16 cellular contexts compared by ENCODE assay signal in genomic region chr13:50401721-50402510, GRCh38.
DNase-seq lines count a peak whose midpoint lies in the region; ATAC-seq and TF ChIP-seq lines count a peak whose summit lies in the region.
"Had no signal": no experiment of that assay in that cellular context is flagged by ENCODE, and none has a peak within 500 bp of the region (broad histone marks: within the 10 kb centered on the region; RNA-seq: fewer than 3 reads in every experiment).

No MANE protein-coding gene starts in this region.

- ATAC-seq in IMR-90 (ENCODE audit: low read depth) (peak; percentile 27), lung (ENCODE audit: insufficient read depth, low FRiP score) (peak; percentile 48)

- H3K18ac ChIP-seq in IMR-90 (ENCODE audit: low read depth, low read length) (peak overlapping the region; percentile 76), H9 (ENCODE audit: insufficient read length, low read depth, low read length) (no peak overlapping the region)

- no peak overlapping the region for H3T11ph ChIP-seq in H9 (ENCODE audit: low read length)

- in situ Hi-C loops in IMR-90 (cut with MboI; ENCODE audit: low sequenced_read_pairs), result no loop called here

- H3K4me2 ChIP-seq in IMR-90 (ENCODE audit: low read depth, low read length), result peak overlapping the region; percentile 67; the same call in 1 of the 2 replicates
- H3K4me2 ChIP-seq in H9 (ENCODE audit: insufficient read depth, insufficient read length, low read length), result no peak overlapping the region

- WGBS in IMR-90 (ENCODE audit: extremely low coverage in 2 of 2, insufficient read length in 1 of 2), 2 experiments, result 80% methylated on average over 1 of the region's 4 CpGs; no CpG with 5 or more reads in 1 of the 2 experiments
- 84 to 88% methylated on average over 4 of the region's 4 CpGs for WGBS in lung, 2 donors
- WGBS in H9 (ENCODE audit: extremely low coverage, insufficient read length, low lambda C conversion rate), result no CpG with 5 or more reads among the region's 4 CpGs

- H4K91ac ChIP-seq in IMR-90 (ENCODE audit: insufficient read depth, low read depth, low read length) (no peak overlapping the region), H9 (ENCODE audit: insufficient read length, low read depth, low read length) (no peak overlapping the region)

- dilution Hi-C loops in IMR-90 (cut with HindIII; ENCODE audit: low sequenced_read_pairs, unreplicated experiment), result no loop called here

- H3K56ac ChIP-seq in IMR-90 (ENCODE audit: extremely low read depth, insufficient read depth, low read length) (no peak overlapping the region), H9 (ENCODE audit: insufficient read length, low read depth, low read length) (no peak overlapping the region)

- H3K23me2 ChIP-seq in H9 (ENCODE audit: insufficient read length, low read depth, low read length, poor library complexity, severe bottlenecking), result no peaks in the 10 kb centered on the region

- intact Hi-C loops in IMR-90 (cut with micrococcal nuclease), result no loop called here

- H3K27me3 ChIP-seq in AG04450 (ENCODE audit: control insufficient read depth, insufficient read depth, low read length) (no peaks in the 10 kb centered on the region), IMR-90 (ENCODE audit: control insufficient read depth, insufficient read depth, low read length) (no peaks in the 10 kb centered on the region; the same call in 1 of the 2 replicates), lung (ENCODE audit: control insufficient read depth, insufficient read depth) (no peaks in the 10 kb centered on the region), H9 (ENCODE audit: insufficient read depth, low read length) (no peaks in the 10 kb centered on the region)

- H3K9me3 Mint-ChIP-seq in H9, result peaks cover 3 to 5% of the 10 kb centered on the region in 2 experiments; a peak in 2 of 5 replicates
- H3K9me3 Mint-ChIP-seq: central memory CD8-positive, alpha-beta T cell had no signal

- H3K36me3 ChIP-seq in IMR-90 (ENCODE audit: control insufficient read depth, insufficient read depth, low read length), result no peaks in the 10 kb centered on the region
- no peaks in the 10 kb centered on the region for H3K36me3 ChIP-seq in lung (ENCODE audit: control insufficient read depth in 2 of 2, insufficient read depth in 2 of 2, low read length in 2 of 2)

- TF ChIP-seq POLR2A in IMR-90 (IDR thresholded peaks at IDR 0.05; ENCODE audit: low read depth, low read length), result no peak

- H3K9ac ChIP-seq in IMR-90 (ENCODE audit: low read depth, low read length), result no peak overlapping the region
- H3K9ac ChIP-seq in H9 (ENCODE audit: extremely low read depth, insufficient read length, low read length), result no peak overlapping the region

- no peaks in the 10 kb centered on the region for H3K9me1 ChIP-seq in IMR-90 (ENCODE audit: insufficient read depth, low read length)

- H3K9me3 ChIP-seq in AG04450 (ENCODE audit: control insufficient read depth, insufficient read depth, low read length), result no peaks in the 10 kb centered on the region
- no peaks in the 10 kb centered on the region for H3K9me3 ChIP-seq in IMR-90 (ENCODE audit: control insufficient read depth, insufficient read depth, low read length)
- H3K9me3 ChIP-seq in lung (ENCODE audit: control insufficient read depth in 2 of 2, insufficient read depth in 1 of 2, low read length in 1 of 2), result no peaks in the 10 kb centered on the region
- no peaks in the 10 kb centered on the region for H3K9me3 ChIP-seq in H9 (ENCODE audit: control insufficient read depth, low read depth, low read length)

- H2BK120ac ChIP-seq in IMR-90 (ENCODE audit: low read depth, low read length) (peak overlapping the region; percentile 45; the same call in 1 of the 2 replicates), H9 (ENCODE audit: low read depth, low read length, poor library complexity, severe bottlenecking) (no peak overlapping the region)

- no peaks in the 10 kb centered on the region for H3K27me3 Mint-ChIP-seq in H9 (ENCODE audit: low read depth)
- H3K27me3 Mint-ChIP-seq: B cell; central memory CD8-positive, alpha-beta T cell had no signal

- H3K36me3 Mint-ChIP-seq in H9 (ENCODE audit: insufficient read depth in 1 of 3, low read depth in 3 of 3), result peaks cover 7 to 10% (median 8%) of the 10 kb centered on the region in 3 experiments

- 0 out of 4 replicates have a peak overlapping the region, but pooled peaks of 1 of the 2 experiments have one; percentile 1 for H4K8ac ChIP-seq in IMR-90 (ENCODE audit: low read depth in 2 of 2, low read length in 2 of 2)
- H4K8ac ChIP-seq in H9 (replicated peaks; ENCODE audit: insufficient read length, low read depth, low read length), result no peak overlapping the region

- H2BK20ac ChIP-seq in IMR-90 (ENCODE audit: low read depth, low read length) (peak overlapping the region; percentile 36; the same call in 1 of the 2 replicates), H9 (ENCODE audit: low read depth, low read length, poor library complexity, severe bottlenecking) (no peak overlapping the region)

- no peaks in the 10 kb centered on the region for H4K20me1 ChIP-seq in IMR-90 (ENCODE audit: insufficient read depth, low read length)
- H4K20me1 ChIP-seq in H9 (ENCODE audit: control insufficient read depth, insufficient read depth, insufficient read length), result no peaks in the 10 kb centered on the region

- H3K4me3 ChIP-seq in AG04450 (ENCODE audit: low read depth, low read length) (no peak overlapping the region), IMR-90 (ENCODE audit: insufficient read depth, low read depth, low read length) (no peak overlapping the region), lung (no peak overlapping the region)

- no peak overlapping the region for H2BK15ac ChIP-seq in IMR-90 (ENCODE audit: low read depth, low read length)
- no peak overlapping the region for H2BK15ac ChIP-seq in H9 (ENCODE audit: low read depth, low read length)

- no peak overlapping the region for H3K27ac Mint-ChIP-seq in H9
- H3K27ac Mint-ChIP-seq: B cell had no signal

- no peak overlapping the region for H2AFZ ChIP-seq in IMR-90 (replicated peaks; ENCODE audit: low read length, poor library complexity)
- H2AFZ ChIP-seq in H9 (ENCODE audit: low read length), result no peak overlapping the region

- DNase-seq in AG04450 (ENCODE audit: low read depth, low spot score), result no peak
- DNase-seq in IMR-90, result peak; percentile 76
- no peak for DNase-seq in caudate nucleus (lab: John Stamatoyannopoulos, UW)
- no peak for DNase-seq in lung (ENCODE audit: low spot score)
- DNase-seq in H9, result no peak
- DNase-seq in GM19240 (ENCODE audit: insufficient read length, low spot score), result no peak
- DNase-seq in 8988T, result no peak
- DNase-seq in stimulated activated CD8-positive, alpha-beta memory T cell treated with anti-CD3 and anti-CD28 coated beads, Interleukin-4, amount 100 ng/mL, for 48 hours, result no peak
- DNase-seq: activated CD4-positive, alpha-beta T cell treated with anti-CD3 and anti-CD28 coated beads for 1 hour; activated CD8-positive, alpha-beta memory T cell treated with anti-CD3 and anti-CD28 coated beads, Interleukin-2, amount 50 U/mL, for 4 hours; activated naive CD4-positive, alpha-beta T cell treated with Interleukin-2 at 50 U/mL for 16 hours; DMS53; NCI-H2029; stimulated activated naive CD4-positive, alpha-beta T cell treated with Interleukin-2 at 50 U/mL for 16 hours had no signal

- H3K4me3 Mint-ChIP-seq in H9, result no peak overlapping the region
- H3K4me3 Mint-ChIP-seq: B cell; central memory CD8-positive, alpha-beta T cell had no signal

- H3K4me1 ChIP-seq in IMR-90 (ENCODE audit: control insufficient read depth, insufficient read depth, low read length) (peaks cover 12% of the 10 kb centered on the region), lung (ENCODE audit: control insufficient read depth in 2 of 2, insufficient read depth in 2 of 2, low read length in 2 of 2) (peaks cover 5% of the 10 kb centered on the region in 2 donors), H9 (ENCODE audit: insufficient read depth, low read length) (no peaks in the 10 kb centered on the region)

- no TSS peak for BruUV-seq in IMR-90 (replicated peaks; lab: Mats Ljungman, UMichigan)

- H3K27ac ChIP-seq in AG04450 (ENCODE audit: low read depth, low read length) (peak overlapping the region; percentile 54), IMR-90 (ENCODE audit: insufficient read depth, low read length) (peak overlapping the region; percentile 49; the same call in 1 of the 2 replicates), caudate nucleus (ENCODE audit: low read depth, low read length) (peak overlapping the region; percentile 91), lung (ENCODE audit: low read depth in 1 of 2, low read length in 1 of 2) (peak overlapping the region in 1 of 2 donors; percentile 0), H9 (ENCODE audit: insufficient read length, low read depth, low read length) (no peak overlapping the region)

- H2BK12ac ChIP-seq in H9 (ENCODE audit: insufficient read length, low read depth, low read length), result no peak overlapping the region

- H3K79me2 ChIP-seq in H9 (ENCODE audit: insufficient read depth, low read length), result no peaks in the 10 kb centered on the region

- CTCF ChIA-PET in AG04450 (lab: Charles Lee) (interaction anchor here (0.8 kb wide), 1 partner anchor 9 kb away, joined by 3 read pairs; no protein-coding TSS in a partner anchor), IMR-90 (lab: Yijun Ruan, JAX) (interaction anchor here (1.6 kb wide), 1 partner anchor 13 kb away, joined by 3 read pairs; no protein-coding TSS in a partner anchor)

- H2AK5ac ChIP-seq in IMR-90 (ENCODE audit: low read depth, low read length) (no peak overlapping the region), H9 (ENCODE audit: insufficient read length, low read length) (no peak overlapping the region)

- no peak overlapping the region for H2AK9ac ChIP-seq in IMR-90 (replicated peaks; ENCODE audit: low read depth, low read length, poor library complexity)

- H3K23ac ChIP-seq in IMR-90 (ENCODE audit: low read depth, low read length), result no peak overlapping the region
- H3K23ac ChIP-seq in H9 (ENCODE audit: insufficient read length, low read depth, low read length), result no peak overlapping the region

- H2BK5ac ChIP-seq in IMR-90 (ENCODE audit: low read depth, low read length, poor library complexity, severe bottlenecking) (peak overlapping the region; percentile 47), H9 (ENCODE audit: insufficient read length, low read length) (no peak overlapping the region)

- H4K5ac ChIP-seq in IMR-90 (ENCODE audit: low read depth, low read length), result 0 out of 2 replicates have a peak overlapping the region, but pooled peaks have one; percentile 14
- H4K5ac ChIP-seq in H9 (ENCODE audit: insufficient read length, low read depth, low read length), result no peak overlapping the region

- H3K4ac ChIP-seq in IMR-90 (ENCODE audit: low read depth, low read length) (peak overlapping the region; percentile 3; the same call in 1 of the 2 replicates), H9 (ENCODE audit: low read depth, low read length) (no peak overlapping the region)

- no peak overlapping the region for H3K14ac ChIP-seq in IMR-90 (replicated peaks; ENCODE audit: low read depth, low read length)
- H3K14ac ChIP-seq in H9 (ENCODE audit: insufficient read depth, low read length), result no peak overlapping the region

- no peak for TF ChIP-seq RAD21 in IMR-90 (IDR thresholded peaks at IDR 0.05; ENCODE audit: low read length)

- H3K79me1 ChIP-seq in IMR-90 (ENCODE audit: low read depth in 1 of 2, low read length in 2 of 2) (no peaks in the 10 kb centered on the region), H9 (ENCODE audit: insufficient read depth, low read depth, low read length, poor library complexity, severe bottlenecking) (no peaks in the 10 kb centered on the region)

- no peak for TF ChIP-seq CTCF in AG04450 (IDR thresholded peaks at IDR 0.05; ENCODE audit: low read depth, low read length)
- no peak for TF ChIP-seq CTCF in IMR-90 (conservative IDR thresholded peaks at IDR 0.05; ENCODE audit: low read depth, low read length)
- TF ChIP-seq CTCF in lung (IDR thresholded peaks at IDR 0.05; ENCODE audit: control extremely low read depth, extremely low read depth), result no peak
- no peak for TF ChIP-seq CTCF in H9 (conservative IDR thresholded peaks at IDR 0.05)

- H3K4me1 Mint-ChIP-seq in H9, result peaks cover 3 to 9% of the 10 kb centered on the region in 2 experiments

- POLR2A ChIA-PET in AG04450 (lab: Yijun Ruan, JAX), result interaction anchor here (1.2 kb wide), 1 partner anchor 15 kb away, joined by 3 read pairs; no protein-coding TSS in a partner anchor
- POLR2A ChIA-PET in IMR-90 (lab: Charles Lee; ENCODE audit: unreplicated experiment), result no interaction called here
